19 cellular contexts compared by ENCODE assay signal in genomic region chr4:7210818-7211217, GRCh38. TPM values are rescaled to one million over a fixed set of nuclear protein-coding genes. Genes with fewer than 3 reads are reported as not detected.
A peak's percentile ranks its signal among the peaks of the same experiment; 100 is the strongest.
DNase-seq lines count a peak whose midpoint lies in the region; ATAC-seq and TF ChIP-seq lines count a peak whose summit lies in the region.
"Had no signal": no experiment of that assay in that cellular context is flagged by ENCODE, and none has a peak within 500 bp of the region (broad histone marks: within the 10 kb centered on the region; RNA-seq: fewer than 3 reads in every experiment).

No MANE protein-coding gene starts in this region.

- H3K18ac ChIP-seq in neuronal stem cell (ENCODE audit: low read length): peak overlapping the region; percentile 15

- peak overlapping the region; percentile 77 for H3K14ac ChIP-seq in neuronal stem cell (ENCODE audit: low read length)

- H3K36me3 ChIP-seq in neuronal stem cell (replicated peaks in 1 of 2; ENCODE audit: control insufficient read depth in 2 of 2, insufficient read depth in 2 of 2, low read length in 2 of 2): no peaks in the 10 kb centered on the region
- H3K36me3 ChIP-seq: Peyer's patch had no signal

- H3K79me1 ChIP-seq in neuronal stem cell (ENCODE audit: low read depth, low read length): peaks cover 2% of the 10 kb centered on the region

- peaks cover 0 to 2% of the 10 kb centered on the region in 2 donors for H3K9me3 ChIP-seq in neuronal stem cell (replicated peaks in 1 of 2; ENCODE audit: control insufficient read depth in 2 of 2, insufficient read depth in 1 of 2, low read depth in 1 of 2, low read length in 2 of 2)
- H3K9me3 ChIP-seq: Peyer's patch had no signal

- no peak overlapping the region for H2AFZ ChIP-seq in neuronal stem cell (ENCODE audit: low read length)
- H2AFZ ChIP-seq: parathyroid adenoma had no signal

- H3K9ac ChIP-seq in neuronal stem cell (ENCODE audit: low read depth, low read length, poor library complexity): no peak overlapping the region
- H3K9ac ChIP-seq: parathyroid adenoma had no signal

- H3K23ac ChIP-seq in neuronal stem cell (ENCODE audit: low read depth, low read length, poor library complexity): no peak overlapping the region

- H3K4me1 ChIP-seq in neuronal stem cell (ENCODE audit: control insufficient read depth in 2 of 2, insufficient read depth in 1 of 2, low read depth in 1 of 2, low read length in 2 of 2): peaks cover 0 to 22% of the 10 kb centered on the region in 2 donors
- H3K4me1 ChIP-seq: parathyroid adenoma had no signal

- no peak overlapping the region for H3K4me2 ChIP-seq in neuronal stem cell (ENCODE audit: insufficient read depth, low read length, poor library complexity, severe bottlenecking)

- peak; percentile 70 for TF ChIP-seq EP300 in Ishikawa (IDR thresholded peaks at IDR 0.05; ENCODE audit: borderline replicate concordance)

- H2BK5ac ChIP-seq in neuronal stem cell (ENCODE audit: low read length): no peak overlapping the region

- no peak overlapping the region for H2BK15ac ChIP-seq in neuronal stem cell (ENCODE audit: low read length)

- no peak for ATAC-seq in HG03354 (IDR thresholded peaks at IDR 0.05; ENCODE audit: poor library complexity, severe bottlenecking, unreplicated experiment)
- ATAC-seq: activated T-cell treated with anti-CD3 and anti-CD28 coated beads, Interleukin-2, amount 50 U/mL, for 72 hours; T-helper 17 cell had no signal

- DNase-seq in AG08396 (ENCODE audit: low spot score) (peak; percentile 89), epithelial cell of proximal tubule (ENCODE audit: low read depth) (peak; percentile 80), neuronal stem cell (ENCODE audit: low spot score) (no peak), HuH-7 (ENCODE audit: low spot score) (no peak), CD1c-positive myeloid dendritic cell (ENCODE audit: extremely low spot score) (no peak), RKO (ENCODE audit: low spot score) (no peak)
- DNase-seq: activated CD4-positive, alpha-beta T cell treated with anti-CD3 and anti-CD28 coated beads for 4 hours; activated T-cell treated with anti-CD3 and anti-CD28 coated beads, Interleukin-2, amount 50 U/mL, for 72 hours; anterior cingulate cortex; hypothalamus; mammary epithelial cell; NCI-H1436; NCI-H510A treated with DMSO at 0.1 percent for 48 hours; Peyer's patch; T-helper 17 cell had no signal

- no peak for TF ChIP-seq RAD21 in Ishikawa (IDR thresholded peaks at IDR 0.05; ENCODE audit: low read depth)

- H4K8ac ChIP-seq in neuronal stem cell (ENCODE audit: low read depth, low read length): no peak overlapping the region

- peaks cover 0 to 9% (median 0%) of the 10 kb centered on the region in 3 experiments for H3K27me3 ChIP-seq in neuronal stem cell (ENCODE audit: control insufficient read depth in 3 of 3, insufficient read depth in 3 of 3, low read depth in 1 of 3, low read length in 3 of 3)
- H3K27me3 ChIP-seq: Peyer's patch had no signal

- H3K4ac ChIP-seq in neuronal stem cell (ENCODE audit: low read length): no peak overlapping the region

- H3K27ac ChIP-seq in neuronal stem cell (replicated peaks; ENCODE audit: low read length): no peak overlapping the region
- H3K27ac ChIP-seq: parathyroid adenoma, Peyer's patch had no signal

- no peak overlapping the region for H2BK120ac ChIP-seq in neuronal stem cell (ENCODE audit: low read depth, low read length)

- H4K91ac ChIP-seq in neuronal stem cell (ENCODE audit: low read depth, low read length, poor library complexity): no peak overlapping the region

- no peak for TF ChIP-seq CTCF in epithelial cell of proximal tubule (conservative IDR thresholded peaks at IDR 0.05; ENCODE audit: low read depth, low read length)

- H3K4me3 ChIP-seq in epithelial cell of proximal tubule (ENCODE audit: low read depth, low read length) (no peak overlapping the region), neuronal stem cell (ENCODE audit: low read length in 2 of 2) (no peak overlapping the region)
- H3K4me3 ChIP-seq: Peyer's patch had no signal

- H2AK5ac ChIP-seq in neuronal stem cell (ENCODE audit: low read depth, low read length): peak overlapping the region; percentile 64

- H2BK12ac ChIP-seq in neuronal stem cell (ENCODE audit: low read length): no peak overlapping the region

- WGBS in neuronal stem cell (ENCODE audit: extremely low coverage in 2 of 2, insufficient read length in 2 of 2, insufficient replicate concordance in 1 of 2), 2 donors: no CpG with 5 or more reads among the region's 3 CpGs

TF ChIP-seq in Ishikawa, 13 proteins besides CTCF, POLR2A, EP300 and RAD21:
- TF ChIP-seq NFIC (IDR thresholded peaks at IDR 0.05) (peak; percentile 41; the same call in 1 of the 2 replicates), FOXM1 (IDR thresholded peaks at IDR 0.05; ENCODE audit: borderline replicate concordance, low read depth) (0 out of 2 replicates have a peak, but pooled peaks have one; percentile 24), TCF12 (IDR thresholded peaks at IDR 0.05; ENCODE audit: low read depth) (peak; percentile 69; the same call in 1 of the 2 replicates), TEAD4 (IDR thresholded peaks at IDR 0.05) (peak; percentile 71), MAX (IDR thresholded peaks at IDR 0.05) (no peak)
- TF ChIP-seq, protein P1, sequence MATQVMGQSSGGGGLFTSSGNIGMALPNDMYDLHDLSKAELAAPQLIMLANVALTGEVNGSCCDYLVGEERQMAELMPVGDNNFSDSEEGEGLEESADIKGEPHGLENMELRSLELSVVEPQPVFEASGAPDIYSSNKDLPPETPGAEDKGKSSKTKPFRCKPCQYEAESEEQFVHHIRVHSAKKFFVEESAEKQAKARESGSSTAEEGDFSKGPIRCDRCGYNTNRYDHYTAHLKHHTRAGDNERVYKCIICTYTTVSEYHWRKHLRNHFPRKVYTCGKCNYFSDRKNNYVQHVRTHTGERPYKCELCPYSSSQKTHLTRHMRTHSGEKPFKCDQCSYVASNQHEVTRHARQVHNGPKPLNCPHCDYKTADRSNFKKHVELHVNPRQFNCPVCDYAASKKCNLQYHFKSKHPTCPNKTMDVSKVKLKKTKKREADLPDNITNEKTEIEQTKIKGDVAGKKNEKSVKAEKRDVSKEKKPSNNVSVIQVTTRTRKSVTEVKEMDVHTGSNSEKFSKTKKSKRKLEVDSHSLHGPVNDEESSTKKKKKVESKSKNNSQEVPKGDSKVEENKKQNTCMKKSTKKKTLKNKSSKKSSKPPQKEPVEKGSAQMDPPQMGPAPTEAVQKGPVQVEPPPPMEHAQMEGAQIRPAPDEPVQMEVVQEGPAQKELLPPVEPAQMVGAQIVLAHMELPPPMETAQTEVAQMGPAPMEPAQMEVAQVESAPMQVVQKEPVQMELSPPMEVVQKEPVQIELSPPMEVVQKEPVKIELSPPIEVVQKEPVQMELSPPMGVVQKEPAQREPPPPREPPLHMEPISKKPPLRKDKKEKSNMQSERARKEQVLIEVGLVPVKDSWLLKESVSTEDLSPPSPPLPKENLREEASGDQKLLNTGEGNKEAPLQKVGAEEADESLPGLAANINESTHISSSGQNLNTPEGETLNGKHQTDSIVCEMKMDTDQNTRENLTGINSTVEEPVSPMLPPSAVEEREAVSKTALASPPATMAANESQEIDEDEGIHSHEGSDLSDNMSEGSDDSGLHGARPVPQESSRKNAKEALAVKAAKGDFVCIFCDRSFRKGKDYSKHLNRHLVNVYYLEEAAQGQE (IDR thresholded peaks at IDR 0.05; ENCODE audit: low read depth): no peak

RNA-seq across cellular contexts. Expression of gene SORCS2, which starts 18.5 kb away (rescaled TPM):
- 0.22 and 0.29 TPM in 2 replicates for total RNA-seq in epithelial cell of proximal tubule
- polyA plus RNA-seq in neuronal stem cell (2013, experiment 1 of 2): 2.9 TPM
- polyA plus RNA-seq in neuronal stem cell (2013, experiment 2 of 2): 2.9 TPM
- total RNA-seq: G401, T-helper 17 cell had no signal

Comparison
In these comparisons a context has a peak if more than half of its experiments do, and no peak if none do; other contexts are left out.
1. DNase-seq: peak in AG08396 (single experiment) and epithelial cell of proximal tubule (single experiment); none in neuronal stem cell (single experiment), HuH-7 (single experiment), CD1c-positive myeloid dendritic cell (single experiment) and RKO (single experiment).